8 cellular contexts compared by ENCODE assay signal in the genomic region with DNA sequence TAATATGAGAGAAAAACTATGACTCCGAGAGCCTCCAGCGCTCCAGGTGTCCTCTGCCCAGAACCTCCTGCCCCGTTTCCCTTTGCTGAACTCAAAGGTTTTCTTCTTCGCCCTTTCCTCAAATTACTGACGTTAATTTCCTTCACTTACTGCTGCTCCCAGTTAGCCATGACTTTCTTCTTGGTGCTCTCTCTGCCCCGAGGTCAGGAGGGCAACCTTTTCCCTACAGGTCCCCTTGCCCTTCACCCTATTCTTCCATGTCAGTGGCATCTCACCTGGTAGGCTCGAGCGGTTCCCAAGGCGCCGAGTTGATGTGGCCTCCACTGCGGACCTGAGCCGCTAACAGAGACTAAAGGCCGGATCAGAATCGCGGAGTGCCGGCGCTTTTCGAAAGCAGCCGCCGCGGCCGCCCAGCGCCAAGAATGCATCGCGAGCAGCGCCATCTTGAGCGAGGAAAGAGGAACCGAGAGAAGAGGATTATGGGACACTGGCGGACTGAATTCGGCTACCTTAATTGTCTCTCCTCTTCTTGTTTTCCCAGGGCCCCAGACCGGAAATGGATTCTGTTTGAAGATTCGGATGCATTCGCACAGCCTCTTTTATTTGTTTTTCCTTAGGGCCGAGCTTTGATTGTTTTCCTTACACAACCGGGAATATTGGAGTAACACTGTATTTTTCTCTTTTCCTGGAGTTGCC. TPM values are rescaled to one million over a fixed set of nuclear protein-coding genes. Genes with fewer than 3 reads are reported as not detected.
A peak's percentile ranks its signal among the peaks of the same experiment; 100 is the strongest.
DNase-seq lines count a peak whose midpoint lies in the region; ATAC-seq and TF ChIP-seq lines count a peak whose summit lies in the region.

ABCB7 (minus strand) TSS at position 454 of the 696 bp plus-strand sequence; CDS start at position 443, 11 bp downstream.

- peaks cover 12% of the 10 kb centered on the region for H3K36me3 Mint-ChIP-seq in activated T-helper 1 cell treated with anti-CD3 and anti-CD28 coated beads, Interleukin-12 subunit alpha, Interleukin-12 subunit beta, Interleukin-2, Interleukin-4 antibody, amounts not matched to agents 30 ng/mL and 10 ng/mL and 1 ng/mL, durations not matched to agents 14 hours and 24 hours and 36 hours (ENCODE audit: low read depth)
- peaks cover 0 to 3% (median 0%) of the 10 kb centered on the region in 5 donors for H3K36me3 Mint-ChIP-seq in naive thymus-derived CD4-positive, alpha-beta T cell
- no peaks in the 10 kb centered on the region for H3K36me3 Mint-ChIP-seq in stimulated activated memory B cell treated with anti-CD40 and anti-IgM and Interleukin-4, amounts not matched to agents 10 μg/mL and 1 μg/mL and 100 μg/mL, for 72 hours

- intact Hi-C loops in Panc1 (cut with micrococcal nuclease; ENCODE audit: unreplicated experiment), result no loop called here
- intact Hi-C loops in activated T-helper 1 cell treated with anti-CD3 and anti-CD28 coated beads, Interleukin-12 subunit alpha, Interleukin-12 subunit beta, Interleukin-2, Interleukin-4 antibody, amounts not matched to agents 30 ng/mL and 10 ng/mL and 1 ng/mL, durations not matched to agents 14 hours and 24 hours and 36 hours (cut with micrococcal nuclease), result loop anchor here (1.0 to 10.0 kb wide), 5 partner anchors 89 to 1017 kb away; partner anchors contain the start of genes NEXMIF, PBDC1 and UPRT
- intact Hi-C loops in naive thymus-derived CD4-positive, alpha-beta T cell (cut with micrococcal nuclease), result loop anchor here (1.0 to 5.0 kb wide), 10 partner anchors 118 to 1594 kb away; partner anchors contain the start of genes RLIM (in 2 of the 2), UPRT (in 2 of the 2), CHIC1 (in 1 of the 2) and NEXMIF (in 1 of the 2)

- no peaks in the 10 kb centered on the region for H3K9me3 ChIP-seq in Panc1 (ENCODE audit: control insufficient read depth, insufficient read depth, low read depth, low read length)
- no peaks in the 10 kb centered on the region for H3K9me3 ChIP-seq in naive thymus-derived CD4-positive, alpha-beta T cell (ENCODE audit: control insufficient read depth in 2 of 3, low read length in 3 of 3)

- H3K27me3 Mint-ChIP-seq in activated T-helper 1 cell treated with anti-CD3 and anti-CD28 coated beads, Interleukin-12 subunit alpha, Interleukin-12 subunit beta, Interleukin-2, Interleukin-4 antibody, amounts not matched to agents 30 ng/mL and 10 ng/mL and 1 ng/mL, durations not matched to agents 14 hours and 24 hours and 36 hours (ENCODE audit: insufficient read depth), result no peaks in the 10 kb centered on the region
- no peaks in the 10 kb centered on the region for H3K27me3 Mint-ChIP-seq in naive thymus-derived CD4-positive, alpha-beta T cell
- H3K27me3 Mint-ChIP-seq in stimulated activated memory B cell treated with anti-CD40 and anti-IgM and Interleukin-4, amounts not matched to agents 10 μg/mL and 1 μg/mL and 100 μg/mL, for 72 hours, result no peaks in the 10 kb centered on the region

- H3K4me3 ChIP-seq in Panc1 (ENCODE audit: low read depth in 2 of 2, low read length in 2 of 2) (peak within 1 kb of the TSS; percentile 86 to 92), fibroblast of mammary gland (ENCODE audit: control insufficient read depth, low read depth, low read length) (peak within 1 kb of the TSS; percentile 73)
- peak within 1 kb of the TSS; percentile 86 for H3K4me3 ChIP-seq in naive thymus-derived CD4-positive, alpha-beta T cell (ENCODE audit: low read length)

- peaks cover 3% of the 10 kb centered on the region; the same call in 1 of the 2 replicates for H3K4me1 ChIP-seq in Panc1 (ENCODE audit: control insufficient read depth, insufficient read depth, low read length)
- H3K4me1 ChIP-seq in naive thymus-derived CD4-positive, alpha-beta T cell (ENCODE audit: control insufficient read depth in 2 of 2, insufficient read depth in 2 of 2, low read length in 2 of 2), result no peaks in the 10 kb centered on the region

- in situ Hi-C loops in Panc1 (cut with HindIII; ENCODE audit: low pct_unique_long_range_greater_than_20kb, low sequenced_read_pairs), result no loop called here

- no TSS peak for BruUV-seq in Panc1 (replicated peaks; lab: Mats Ljungman, UMichigan)

- H3K27ac Mint-ChIP-seq in activated T-helper 1 cell treated with anti-CD3 and anti-CD28 coated beads, Interleukin-12 subunit alpha, Interleukin-12 subunit beta, Interleukin-2, Interleukin-4 antibody, amounts not matched to agents 30 ng/mL and 10 ng/mL and 1 ng/mL, durations not matched to agents 14 hours and 24 hours and 36 hours, result peak within 1 kb of the TSS; percentile 98
- H3K27ac Mint-ChIP-seq in naive thymus-derived CD4-positive, alpha-beta T cell, result peak within 1 kb of the TSS; percentile 92 to 100 (median 96)
- H3K27ac Mint-ChIP-seq in stimulated activated memory B cell treated with anti-CD40 and anti-IgM and Interleukin-4, amounts not matched to agents 10 μg/mL and 1 μg/mL and 100 μg/mL, for 72 hours, result peak within 1 kb of the TSS; percentile 98

- H3K27me3 ChIP-seq in Panc1 (ENCODE audit: control insufficient read depth, insufficient read depth, low read length), result no peaks in the 10 kb centered on the region
- H3K27me3 ChIP-seq in naive thymus-derived CD4-positive, alpha-beta T cell (ENCODE audit: control insufficient read depth in 2 of 2, insufficient read depth in 2 of 2, low read length in 2 of 2), result no peaks in the 10 kb centered on the region

- ATAC-seq in GM21576 (IDR thresholded peaks at IDR 0.05; ENCODE audit: unreplicated experiment) (peak; percentile 90), Panc1 (peak; percentile 99)
- ATAC-seq in naive thymus-derived CD4-positive, alpha-beta T cell, result peak; percentile 95
- ATAC-seq in stimulated activated memory B cell treated with anti-CD40 and anti-IgM and Interleukin-4, amounts not matched to agents 10 μg/mL and 1 μg/mL and 100 μg/mL, for 72 hours, result peak; percentile 85

- peaks cover 43% of the 10 kb centered on the region for H3K4me1 Mint-ChIP-seq in activated T-helper 1 cell treated with anti-CD3 and anti-CD28 coated beads, Interleukin-12 subunit alpha, Interleukin-12 subunit beta, Interleukin-2, Interleukin-4 antibody, amounts not matched to agents 30 ng/mL and 10 ng/mL and 1 ng/mL, durations not matched to agents 14 hours and 24 hours and 36 hours (ENCODE audit: low read depth)
- peaks cover 10 to 66% (median 44%) of the 10 kb centered on the region in 7 donors for H3K4me1 Mint-ChIP-seq in naive thymus-derived CD4-positive, alpha-beta T cell
- H3K4me1 Mint-ChIP-seq in stimulated activated memory B cell treated with anti-CD40 and anti-IgM and Interleukin-4, amounts not matched to agents 10 μg/mL and 1 μg/mL and 100 μg/mL, for 72 hours, result peaks cover 33% of the 10 kb centered on the region

- CTCF ChIA-PET in Panc1 (lab: Charles Lee), result no interaction called here
- CTCF ChIA-PET in naive thymus-derived CD4-positive, alpha-beta T cell (lab: Charles Lee), result no interaction called here

- peak within 1 kb of the TSS; percentile 82 for H3K27ac ChIP-seq in Panc1 (ENCODE audit: low read length)
- peak within 1 kb of the TSS; percentile 75 for H3K27ac ChIP-seq in naive thymus-derived CD4-positive, alpha-beta T cell (ENCODE audit: low read depth, low read length)

- DNase-seq in DMS53 (lab: John Stamatoyannopoulos, UW) (peak; percentile 90), KG1 (lab: John Stamatoyannopoulos, UW) (peak; percentile 11), Panc1 (ENCODE audit: low read depth, low spot score) (peak; percentile 25), fibroblast of mammary gland (ENCODE audit: low read depth) (peak; percentile 76)
- peak; percentile 52 for DNase-seq in activated T-helper 1 cell treated with anti-CD3 and anti-CD28 coated beads, Interleukin-12 subunit alpha, Interleukin-12 subunit beta, Interleukin-2, Interleukin-4 antibody, amounts not matched to agents 30 ng/mL and 10 ng/mL and 1 ng/mL, durations not matched to agents 14 hours and 24 hours and 36 hours (ENCODE audit: low spot score)
- peak; percentile 24 to 68 (median 59) for DNase-seq in naive thymus-derived CD4-positive, alpha-beta T cell

- peak within 1 kb of the TSS; percentile 100 for H3K4me3 Mint-ChIP-seq in activated T-helper 1 cell treated with anti-CD3 and anti-CD28 coated beads, Interleukin-12 subunit alpha, Interleukin-12 subunit beta, Interleukin-2, Interleukin-4 antibody, amounts not matched to agents 30 ng/mL and 10 ng/mL and 1 ng/mL, durations not matched to agents 14 hours and 24 hours and 36 hours
- peak within 1 kb of the TSS; percentile 87 to 100 (median 95) for H3K4me3 Mint-ChIP-seq in naive thymus-derived CD4-positive, alpha-beta T cell
- peak within 1 kb of the TSS; percentile 95 for H3K4me3 Mint-ChIP-seq in stimulated activated memory B cell treated with anti-CD40 and anti-IgM and Interleukin-4, amounts not matched to agents 10 μg/mL and 1 μg/mL and 100 μg/mL, for 72 hours

- H3K36me3 ChIP-seq in Panc1 (ENCODE audit: control insufficient read depth, insufficient read depth, low read length), result no peaks in the 10 kb centered on the region
- no peaks in the 10 kb centered on the region for H3K36me3 ChIP-seq in naive thymus-derived CD4-positive, alpha-beta T cell (ENCODE audit: control insufficient read depth in 2 of 3, insufficient read depth in 3 of 3, low read length in 3 of 3)

- TF ChIP-seq CTCF in Panc1 (IDR thresholded peaks at IDR 0.05) (0 out of 2 replicates have a peak, but pooled peaks have one; percentile 13), fibroblast of mammary gland (conservative IDR thresholded peaks at IDR 0.05; ENCODE audit: control insufficient read depth, insufficient read depth, low read depth, low read length) (peak; percentile 5)

- POLR2A ChIA-PET in Panc1 (lab: Charles Lee), result no interaction called here
- POLR2A ChIA-PET in naive thymus-derived CD4-positive, alpha-beta T cell (lab: Charles Lee), result interaction anchor here (0.9 to 2.0 kb wide), 4 partner anchors 119 to 1016 kb away, joined by 4 to 6 read pairs (median 4); partner anchors contain the start of genes NEXMIF, PBDC1 and UPRT

- H3K9me3 Mint-ChIP-seq in activated T-helper 1 cell treated with anti-CD3 and anti-CD28 coated beads, Interleukin-12 subunit alpha, Interleukin-12 subunit beta, Interleukin-2, Interleukin-4 antibody, amounts not matched to agents 30 ng/mL and 10 ng/mL and 1 ng/mL, durations not matched to agents 14 hours and 24 hours and 36 hours, result no peaks in the 10 kb centered on the region
- no peaks in the 10 kb centered on the region for H3K9me3 Mint-ChIP-seq in naive thymus-derived CD4-positive, alpha-beta T cell
- no peaks in the 10 kb centered on the region for H3K9me3 Mint-ChIP-seq in stimulated activated memory B cell treated with anti-CD40 and anti-IgM and Interleukin-4, amounts not matched to agents 10 μg/mL and 1 μg/mL and 100 μg/mL, for 72 hours

RNA-seq across cellular contexts. Expression of gene ABCB7, which starts in this region (rescaled TPM):
- total RNA-seq in Panc1 (2021; ENCODE audit: unreplicated experiment), result 30.7 TPM
- polyA plus RNA-seq in Panc1 (2012; ENCODE audit: insufficient read length), result 19.0 TPM
- total RNA-seq in activated T-helper 1 cell treated with anti-CD3 and anti-CD28 coated beads, Interleukin-12 subunit alpha, Interleukin-12 subunit beta, Interleukin-2, Interleukin-4 antibody, amounts not matched to agents 30 ng/mL and 10 ng/mL and 1 ng/mL, durations not matched to agents 14 hours and 24 hours and 36 hours, result 37.4 and 38.1 TPM in 2 replicates
- total RNA-seq in naive thymus-derived CD4-positive, alpha-beta T cell, result 10 to 100 TPM; 19.4 to 33.0 (median 26.3) TPM
- 10 to 100 TPM; 13.0 to 18.3 TPM for polyA plus RNA-seq in naive thymus-derived CD4-positive, alpha-beta T cell

Comparison
In these comparisons a context has a peak if more than half of its experiments do, and no peak if none do; other contexts are left out.
1. Peak in every context shown above with its lines: DNase-seq, ATAC-seq, H3K4me3 ChIP-seq and H3K27ac ChIP-seq.
2. DNase-seq: peak in every context shown above with its lines; median percentile 90 in DMS53; 76 in fibroblast of mammary gland; 59 in naive thymus-derived CD4-positive, alpha-beta T cell; 52 in activated T-helper 1 cell treated with anti-CD3 and anti-CD28 coated beads, Interleukin-12 subunit alpha, Interleukin-12 subunit beta, Interleukin-2, Interleukin-4 antibody, amounts not matched to agents 30 ng/mL and 10 ng/mL and 1 ng/mL, durations not matched to agents 14 hours and 24 hours and 36 hours; 25 in Panc1; 11 in KG1.